12 cellular contexts compared by ENCODE assay signal in genomic region chr15:35624881-35625280, GRCh38.
DNase-seq lines count a peak whose midpoint lies in the region; ATAC-seq, FAIRE-seq and TF ChIP-seq lines count a peak whose summit lies in the region.
"Had no signal": no experiment of that assay in that cellular context is flagged by ENCODE, and none has a peak within 500 bp of the region (broad histone marks: within the 10 kb centered on the region; RNA-seq: fewer than 3 reads in every experiment).

No MANE protein-coding gene starts in this region.

- peak; percentile 45 for FAIRE-seq in islet of Langerhans (lab: Jason Lieb, UNC)

- no peaks in the 10 kb centered on the region for H3K9me3 Mint-ChIP-seq in naive thymus-derived CD8-positive, alpha-beta T cell
- H3K9me3 Mint-ChIP-seq: stimulated activated naive CD8-positive, alpha-beta T cell treated with anti-CD3 and anti-CD28 coated beads, Interleukin-15, Interleukin-2, amounts not matched to agents 100 ng/mL and 50 ng/mL, for 24 hours had no signal

- TF ChIP-seq POLR2A in thyroid gland (IDR thresholded peaks at IDR 0.05), result no peak

- in situ Hi-C loops in astrocyte of the spinal cord (cut with HindIII; ENCODE audit: low sequenced_read_pairs), result no loop called here

- H3K27ac Mint-ChIP-seq in naive thymus-derived CD8-positive, alpha-beta T cell, result no peak overlapping the region
- H3K27ac Mint-ChIP-seq: stimulated activated naive CD8-positive, alpha-beta T cell treated with anti-CD3 and anti-CD28 coated beads, Interleukin-15, Interleukin-2, amounts not matched to agents 100 ng/mL and 50 ng/mL, for 24 hours had no signal

- no peaks in the 10 kb centered on the region for H3K9me3 ChIP-seq in thyroid gland

- H3K4me3 Mint-ChIP-seq in naive thymus-derived CD8-positive, alpha-beta T cell, result no peak overlapping the region
- H3K4me3 Mint-ChIP-seq: stimulated activated naive CD8-positive, alpha-beta T cell treated with anti-CD3 and anti-CD28 coated beads, Interleukin-15, Interleukin-2, amounts not matched to agents 100 ng/mL and 50 ng/mL, for 24 hours had no signal

- POLR2A ChIA-PET in naive thymus-derived CD8-positive, alpha-beta T cell (lab: Charles Lee), result no interaction called here

- H3K36me3 Mint-ChIP-seq in naive thymus-derived CD8-positive, alpha-beta T cell, result no peaks in the 10 kb centered on the region

- no peaks in the 10 kb centered on the region for H3K4me1 ChIP-seq in thyroid gland

- H3K27me3 Mint-ChIP-seq in naive thymus-derived CD8-positive, alpha-beta T cell, result peaks cover 6 to 27% (median 8%) of the 10 kb centered on the region in 5 donors
- H3K27me3 Mint-ChIP-seq: stimulated activated naive CD8-positive, alpha-beta T cell treated with anti-CD3 and anti-CD28 coated beads, Interleukin-15, Interleukin-2, amounts not matched to agents 100 ng/mL and 50 ng/mL, for 24 hours had no signal

- ATAC-seq in naive thymus-derived CD8-positive, alpha-beta T cell, result no peak

- TF ChIP-seq CTCF in astrocyte of the spinal cord (IDR thresholded peaks at IDR 0.05; ENCODE audit: low read depth, low read length) (no peak), thyroid gland (IDR thresholded peaks at IDR 0.05) (no peak)

- intact Hi-C loops in thyroid gland (cut with DNase I), result no loop called here

- H3K27ac ChIP-seq in thyroid gland, result no peak overlapping the region
- H3K27ac ChIP-seq: KMS-11 had no signal

- no peaks in the 10 kb centered on the region for H3K36me3 ChIP-seq in thyroid gland

- H3K4me1 Mint-ChIP-seq in naive thymus-derived CD8-positive, alpha-beta T cell, result no peaks in the 10 kb centered on the region

- H3K4me3 ChIP-seq in astrocyte of the spinal cord (ENCODE audit: low read depth, low read length) (no peak overlapping the region), thyroid gland (replicated peaks in 1 of 3) (no peak overlapping the region)

- WGBS in thyroid gland, 2 donors, result 52 to 53% methylated on average over 3 of the region's 3 CpGs

- DNase-seq in HCEC 1CT (peak; percentile 77), astrocyte of the spinal cord (ENCODE audit: low read depth, low spot score) (peak; percentile 54), thyroid gland (peak; percentile 54 to 68), GM19238 (ENCODE audit: insufficient read length, low spot score) (no peak), NCI-H1092 treated with DMSO at 0.1 percent for 48 hours (lab: John Stamatoyannopoulos, UW) (no peak)
- no peak for DNase-seq in stimulated activated CD4-positive, alpha-beta T cell treated with anti-CD3 and anti-CD28 coated beads, Interleukin-12 subunit alpha, Interleukin-12 subunit beta, amount 100 ng/mL, for 4 hours
- no peak for DNase-seq in naive thymus-derived CD8-positive, alpha-beta T cell
- DNase-seq: activated gamma-delta T cell treated with Interleukin-2 at 50 U/mL for 16 hours; stimulated activated CD4-positive, alpha-beta T cell treated with anti-CD3 and anti-CD28 coated beads, Interleukin-15, amount 100 ng/mL, for 24 hours had no signal

- no peaks in the 10 kb centered on the region for H3K27me3 ChIP-seq in thyroid gland

Comparison
In these comparisons a context has a peak if more than half of its experiments do, and no peak if none do; other contexts are left out.
1. DNase-seq: peak in HCEC 1CT (single experiment), astrocyte of the spinal cord (single experiment) and thyroid gland (2 of 2); none in GM19238 (single experiment), stimulated activated CD4-positive, alpha-beta T cell treated with anti-CD3 and anti-CD28 coated beads, Interleukin-12 subunit alpha, Interleukin-12 subunit beta, amount 100 ng/mL, for 4 hours (single experiment), NCI-H1092 treated with DMSO at 0.1 percent for 48 hours (single experiment) and naive thymus-derived CD8-positive, alpha-beta T cell (0 of 10).